Comparison of ENCODE assay signal across 8 cellular contexts in genomic region chr4:4541661-4542570, GRCh38. TPM values are rescaled to one million over a fixed set of nuclear protein-coding genes. Genes with fewer than 3 reads are reported as not detected.
DNase-seq lines count a peak whose midpoint lies in the region; ATAC-seq and TF ChIP-seq lines count a peak whose summit lies in the region.

Gene STX18 (minus strand): TSS chr4:4542048. CDS start chr4:4541964, 84 bp downstream.

- H3K4me3 Mint-ChIP-seq in neural progenitor cell: peak within 1 kb of the TSS; percentile 99

- H3K4me1 Mint-ChIP-seq in neural progenitor cell: peaks cover 36% of the 10 kb centered on the region

- peaks cover 4% of the 10 kb centered on the region for H3K36me3 ChIP-seq in H7 (replicated peaks; ENCODE audit: control insufficient read depth, insufficient read depth, low read length)
- no peaks in the 10 kb centered on the region for H3K36me3 ChIP-seq in SJCRH30
- no peaks in the 10 kb centered on the region for H3K36me3 ChIP-seq in neural progenitor cell
- peaks cover 0 to 6% (median 0%) of the 10 kb centered on the region in 5 donors for H3K36me3 ChIP-seq in subcutaneous abdominal adipose tissue (ENCODE audit: control insufficient read depth in 5 of 5, insufficient read depth in 5 of 5, low read length in 5 of 5)

- no peaks in the 10 kb centered on the region for H3K9me3 Mint-ChIP-seq in neural progenitor cell

- H3K27me3 Mint-ChIP-seq in neural progenitor cell (ENCODE audit: insufficient read depth, low read depth): peaks cover 4% of the 10 kb centered on the region

- DNase-seq in GDM1 (lab: John Stamatoyannopoulos, UW) (peak; percentile 78), H7 (peak; percentile 94), M059J (ENCODE audit: low read depth) (peak; percentile 76), SJCRH30 (peak; percentile 85 to 88), foreskin keratinocyte (peak; percentile 61 to 75), neural progenitor cell (ENCODE audit: low spot score) (peak; percentile 93)
- peak; percentile 84 for DNase-seq in activated gamma-delta T cell treated with anti-CD3 and anti-CD28 coated beads, Interleukin-2, amount 50 U/mL, for 16 hours (ENCODE audit: low read depth)

- H3K27ac ChIP-seq in SJCRH30 (peak within 1 kb of the TSS; percentile 64), foreskin keratinocyte (peak within 1 kb of the TSS; percentile 68), neural progenitor cell (no peak within 1 kb of the TSS), subcutaneous abdominal adipose tissue (ENCODE audit: low read depth, low read length) (peak within 1 kb of the TSS; percentile 65)

- H3K4me1 ChIP-seq in SJCRH30: peaks cover 8% of the 10 kb centered on the region; the same call in 1 of the 2 replicates
- peaks cover 7% of the 10 kb centered on the region for H3K4me1 ChIP-seq in foreskin keratinocyte
- peaks cover 14% of the 10 kb centered on the region for H3K4me1 ChIP-seq in neural progenitor cell
- H3K4me1 ChIP-seq in subcutaneous abdominal adipose tissue (ENCODE audit: control insufficient read depth in 5 of 5, insufficient read depth in 5 of 5, low read length in 5 of 5): peaks cover 2 to 36% (median 31%) of the 10 kb centered on the region in 5 donors

- peak; percentile 85 for ATAC-seq in foreskin keratinocyte

- no peaks in the 10 kb centered on the region for H3K27me3 ChIP-seq in H7 (ENCODE audit: control insufficient read depth, insufficient read depth, low read length)
- H3K27me3 ChIP-seq in SJCRH30: no peaks in the 10 kb centered on the region
- no peaks in the 10 kb centered on the region for H3K27me3 ChIP-seq in foreskin keratinocyte
- no peaks in the 10 kb centered on the region for H3K27me3 ChIP-seq in neural progenitor cell
- H3K27me3 ChIP-seq in subcutaneous abdominal adipose tissue (ENCODE audit: control insufficient read depth in 5 of 5, insufficient read depth in 4 of 5, low read length in 5 of 5): no peaks in the 10 kb centered on the region

- H3K27ac Mint-ChIP-seq in neural progenitor cell: peak within 1 kb of the TSS; percentile 95

- H2AFZ ChIP-seq in neural progenitor cell (replicated peaks): peak within 1 kb of the TSS; percentile 85

- no peaks in the 10 kb centered on the region for H3F3A ChIP-seq in neural progenitor cell (ENCODE audit: low read depth)

- H3K9me3 ChIP-seq in SJCRH30 (replicated peaks) (no peaks in the 10 kb centered on the region), neural progenitor cell (ENCODE audit: low read depth) (no peaks in the 10 kb centered on the region), subcutaneous abdominal adipose tissue (ENCODE audit: control insufficient read depth in 5 of 5, low read length in 5 of 5) (no peaks in the 10 kb centered on the region)

- peaks cover 52% of the 10 kb centered on the region for H3K79me2 ChIP-seq in neural progenitor cell (ENCODE audit: low read depth)

- peaks cover 13% of the 10 kb centered on the region for H4K20me1 ChIP-seq in neural progenitor cell (ENCODE audit: low read depth)

- H3K4me3 ChIP-seq in H7 (ENCODE audit: insufficient read depth, low read depth, low read length) (peak within 1 kb of the TSS; percentile 69), SJCRH30 (peak within 1 kb of the TSS; percentile 93), neural progenitor cell (peak within 1 kb of the TSS; percentile 74), subcutaneous abdominal adipose tissue (ENCODE audit: low read depth in 1 of 5, low read length in 5 of 5) (peak within 1 kb of the TSS; percentile 78 to 98 (median 94))

- H3K9ac ChIP-seq in neural progenitor cell (peak within 1 kb of the TSS; percentile 78), subcutaneous abdominal adipose tissue (ENCODE audit: low read length in 5 of 5) (peak within 1 kb of the TSS; percentile 65 to 97 (median 92))

- H3K4me2 ChIP-seq in neural progenitor cell: peak within 1 kb of the TSS; percentile 91

- TF ChIP-seq CTCF in foreskin keratinocyte (conservative IDR thresholded peaks at IDR 0.05) (peak; percentile 5), neural progenitor cell (IDR thresholded peaks at IDR 0.05) (peak; percentile 7)

- H3K36me3 Mint-ChIP-seq in neural progenitor cell: peaks cover 10% of the 10 kb centered on the region

RNA-seq across cellular contexts. Expression of gene STX18, which starts in this region (rescaled TPM):
- 16.1 and 17.6 TPM in 2 replicates for total RNA-seq in H7 (2014; rRNA removed; shearing (Covaris generic))
- total RNA-seq in M059J (2014; rRNA removed; shearing (Covaris generic)): 37.8 and 48.1 TPM in 2 replicates
- 27.5 and 29.3 TPM in 2 replicates for total RNA-seq in SJCRH30 (2014; rRNA removed; shearing (Covaris generic))
- total RNA-seq in foreskin keratinocyte (20.1 and 22.7 TPM in 2 replicates), neural progenitor cell (ENCODE audit: low replicate concordance) (24.9 and 33.9 TPM in 2 replicates)
- polyA plus RNA-seq in foreskin keratinocyte: 23.4 and 23.8 TPM in 2 replicates
